ENCODE assay signal across 8 cellular contexts in the genomic region with DNA sequence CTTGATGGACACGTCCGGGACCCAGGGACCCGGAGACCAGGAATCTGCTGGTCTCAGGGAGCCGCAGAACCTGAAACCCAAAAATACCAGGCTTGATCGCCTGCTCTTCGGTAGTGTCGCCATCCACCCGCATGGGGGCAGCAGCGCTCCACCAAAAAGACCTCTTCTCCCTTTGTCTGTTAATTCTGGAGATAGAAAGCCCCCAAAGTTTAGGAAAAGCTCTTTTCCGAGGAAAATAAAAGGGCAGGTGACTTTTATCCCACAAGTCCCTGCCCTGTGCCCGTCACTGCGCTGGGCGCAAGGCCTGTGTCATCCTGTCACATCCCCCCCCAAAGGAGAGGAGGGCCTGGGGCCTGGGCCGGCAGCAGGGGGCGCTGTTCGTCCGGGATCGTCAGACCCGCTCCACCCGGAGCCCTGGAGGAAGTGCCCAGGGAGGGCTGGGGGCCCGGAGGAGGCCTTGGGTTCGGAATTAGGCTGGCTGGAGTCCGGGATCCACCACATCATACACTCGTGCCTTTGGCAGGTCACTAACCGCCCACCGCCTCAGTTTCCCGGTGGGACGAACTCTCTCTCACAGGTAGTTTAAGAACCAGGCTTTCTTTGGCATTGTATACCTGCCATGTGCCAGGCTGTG. TPM values are rescaled to one million over a fixed set of nuclear protein-coding genes. Genes with fewer than 3 reads are reported as not detected.
A peak's percentile ranks its signal among the peaks of the same experiment; 100 is the strongest.
DNase-seq lines count a peak whose midpoint lies in the region; ATAC-seq and TF ChIP-seq lines count a peak whose summit lies in the region.

No MANE protein-coding gene starts in this region.

- H3K4me1 ChIP-seq in RWPE2 (ENCODE audit: insufficient read depth, poor library complexity, severe bottlenecking): peaks cover 16% of the 10 kb centered on the region

- H3K9me3 Mint-ChIP-seq in stimulated activated naive CD8-positive, alpha-beta T cell treated with anti-CD3 and anti-CD28 coated beads, Interleukin-15, Interleukin-2, amounts not matched to agents 100 ng/mL and 50 ng/mL, for 24 hours: no peaks in the 10 kb centered on the region

- peaks cover 6% of the 10 kb centered on the region for H3K27me3 Mint-ChIP-seq in stimulated activated naive CD8-positive, alpha-beta T cell treated with anti-CD3 and anti-CD28 coated beads, Interleukin-15, Interleukin-2, amounts not matched to agents 100 ng/mL and 50 ng/mL, for 24 hours

- peaks cover 34% of the 10 kb centered on the region for H3K36me3 Mint-ChIP-seq in stimulated activated naive CD8-positive, alpha-beta T cell treated with anti-CD3 and anti-CD28 coated beads, Interleukin-15, Interleukin-2, amounts not matched to agents 100 ng/mL and 50 ng/mL, for 24 hours (ENCODE audit: low read depth)

- H3K27me3 ChIP-seq in RWPE2 (ENCODE audit: insufficient read depth, poor library complexity, severe bottlenecking): no peaks in the 10 kb centered on the region
- H3K27me3 ChIP-seq in neural cell (ENCODE audit: insufficient read depth, low read depth, low read length): no peaks in the 10 kb centered on the region

- no peaks in the 10 kb centered on the region for H3K9me2 ChIP-seq in neural cell (ENCODE audit: insufficient read depth, low read length)

- no peaks in the 10 kb centered on the region for H3K79me2 ChIP-seq in neural cell (replicated peaks; ENCODE audit: insufficient read depth, low read length)

- H3K4me3 Mint-ChIP-seq in stimulated activated naive CD8-positive, alpha-beta T cell treated with anti-CD3 and anti-CD28 coated beads, Interleukin-15, Interleukin-2, amounts not matched to agents 100 ng/mL and 50 ng/mL, for 24 hours: peak overlapping the region; percentile 77

- H3K9me3 ChIP-seq in RWPE2 (ENCODE audit: severe bottlenecking) (no peaks in the 10 kb centered on the region), neural cell (ENCODE audit: low read length) (no peaks in the 10 kb centered on the region)

- TF ChIP-seq CTCF in RWPE2 (IDR thresholded peaks at IDR 0.05; ENCODE audit: poor library complexity, severe bottlenecking) (peak; percentile 100), fibroblast of the aortic adventitia (IDR thresholded peaks at IDR 0.05; ENCODE audit: insufficient read depth, low read length) (peak; percentile 83), neural cell (IDR thresholded peaks at IDR 0.05; ENCODE audit: poor library complexity, severe bottlenecking) (peak; percentile 100)

- ATAC-seq in GM21515 (IDR thresholded peaks at IDR 0.05; ENCODE audit: unreplicated experiment) (peak; percentile 36), RWPE2 (ENCODE audit: low read depth) (peak; percentile 42)

- no peaks in the 10 kb centered on the region for H4K20me1 ChIP-seq in neural cell (ENCODE audit: insufficient read depth)

- no peak overlapping the region for H2AFZ ChIP-seq in neural cell (ENCODE audit: low read depth, low read length)

- H3F3A ChIP-seq in neural cell (ENCODE audit: insufficient read depth, low read length, poor library complexity, severe bottlenecking): no peaks in the 10 kb centered on the region

- TF ChIP-seq EP300 in Ishikawa (IDR thresholded peaks at IDR 0.05; ENCODE audit: borderline replicate concordance) (no peak), neural cell (conservative IDR thresholded peaks at IDR 0.05; ENCODE audit: poor library complexity, severe bottlenecking) (no peak)

- H3K27ac ChIP-seq in RWPE2 (ENCODE audit: poor library complexity, severe bottlenecking) (peak overlapping the region; percentile 90), neural cell (ENCODE audit: low read length) (no peak overlapping the region)

- peak; percentile 87 for TF ChIP-seq RAD21 in Ishikawa (IDR thresholded peaks at IDR 0.05; ENCODE audit: low read depth)
- TF ChIP-seq RAD21 in neural cell (conservative IDR thresholded peaks at IDR 0.05): peak; percentile 97

- no peaks in the 10 kb centered on the region for H3K36me3 ChIP-seq in RWPE2 (ENCODE audit: low read depth)
- no peaks in the 10 kb centered on the region for H3K36me3 ChIP-seq in neural cell (ENCODE audit: insufficient read depth, low read length)

- H3K27ac Mint-ChIP-seq in stimulated activated naive CD8-positive, alpha-beta T cell treated with anti-CD3 and anti-CD28 coated beads, Interleukin-15, Interleukin-2, amounts not matched to agents 100 ng/mL and 50 ng/mL, for 24 hours: peak overlapping the region; percentile 97

- H3K4me2 ChIP-seq in neural cell (ENCODE audit: low read length): no peak overlapping the region

- H3K9ac ChIP-seq in neural cell (ENCODE audit: low read length): peak overlapping the region; percentile 34

- DNase-seq in COR-L47 (lab: John Stamatoyannopoulos, UW) (peak; percentile 65), RWPE2 (ENCODE audit: low spot score) (peak; percentile 81), fibroblast of the aortic adventitia (ENCODE audit: low read depth) (peak; percentile 75)
- peak; percentile 88 for DNase-seq in activated T-helper 9 cell treated with anti-CD3 and anti-CD28 coated beads, Interleukin-2, amount 50 U/mL, for 16 hours (ENCODE audit: low read depth)

- H3K4me3 ChIP-seq in RWPE2 (ENCODE audit: severe bottlenecking) (peak overlapping the region; percentile 2), fibroblast of the aortic adventitia (ENCODE audit: low read depth, low read length) (peak overlapping the region; percentile 58), neural cell (ENCODE audit: low read length) (peak overlapping the region; percentile 43)

- peaks cover 98% of the 10 kb centered on the region for H3K4me1 Mint-ChIP-seq in stimulated activated naive CD8-positive, alpha-beta T cell treated with anti-CD3 and anti-CD28 coated beads, Interleukin-15, Interleukin-2, amounts not matched to agents 100 ng/mL and 50 ng/mL, for 24 hours (ENCODE audit: low read depth)

TF ChIP-seq in Ishikawa, 13 proteins besides CTCF, POLR2A, EP300 and RAD21 (continues in another document):
- TF ChIP-seq NFIC (IDR thresholded peaks at IDR 0.05) (no peak), REST (IDR thresholded peaks at IDR 0.05; ENCODE audit: low read depth) (no peak)
- TF ChIP-seq, protein P1, sequence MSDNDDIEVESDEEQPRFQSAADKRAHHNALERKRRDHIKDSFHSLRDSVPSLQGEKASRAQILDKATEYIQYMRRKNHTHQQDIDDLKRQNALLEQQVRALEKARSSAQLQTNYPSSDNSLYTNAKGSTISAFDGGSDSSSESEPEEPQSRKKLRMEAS (IDR thresholded peaks at IDR 0.05): no peak

TF ChIP-seq in neural cell, 6 proteins besides CTCF, POLR2A, EP300 and RAD21:
- no peak for TF ChIP-seq TAF1 (IDR thresholded peaks at IDR 0.05; ENCODE audit: low read depth)
- no peak for TF ChIP-seq REST (IDR thresholded peaks at IDR 0.05; ENCODE audit: borderline replicate concordance)
- peak; percentile 96 for TF ChIP-seq SMC3 (conservative IDR thresholded peaks at IDR 0.05; ENCODE audit: poor library complexity)
- TF ChIP-seq POLR2AphosphoS5 (IDR thresholded peaks at IDR 0.05): no peak
- no peak for TF ChIP-seq EZH2 (IDR thresholded peaks at IDR 0.05; ENCODE audit: borderline replicate concordance, insufficient read depth, low read length, poor library complexity, severe bottlenecking)
- no peak for TF ChIP-seq MXI1 (conservative IDR thresholded peaks at IDR 0.05; ENCODE audit: poor library complexity, severe bottlenecking)
TF ChIP-seq in neural cell: peak in this region for 1.

RNA-seq across cellular contexts. Expression of gene DAD1, which starts 31.9 kb away (rescaled TPM):
- 81.2 and 564 TPM in 2 replicates for total RNA-seq in fibroblast of the aortic adventitia (ENCODE audit: low replicate concordance)
- polyA plus RNA-seq in neural cell: 297 and 369 TPM in 2 replicates
- polyA minus RNA-seq in neural cell: 110 and 134 TPM in 2 replicates

RNA-seq across cellular contexts. Expression of gene ABHD4, which starts 41.0 kb away (rescaled TPM):
- 24.3 and 48.6 TPM in 2 replicates for total RNA-seq in fibroblast of the aortic adventitia (ENCODE audit: low replicate concordance)
- 2.6 and 3.0 TPM in 2 replicates for polyA plus RNA-seq in neural cell
- polyA minus RNA-seq in neural cell: 5.6 and 5.8 TPM in 2 replicates

Comparison
In these comparisons a context has a peak if more than half of its experiments do, and no peak if none do; other contexts are left out.
1. H3K4me3 ChIP-seq: peak in every context shown above with its lines; median percentile 58 in fibroblast of the aortic adventitia; 43 in neural cell; 2 in RWPE2.